1 cellular context compared by ENCODE assay signal in the genomic region with DNA sequence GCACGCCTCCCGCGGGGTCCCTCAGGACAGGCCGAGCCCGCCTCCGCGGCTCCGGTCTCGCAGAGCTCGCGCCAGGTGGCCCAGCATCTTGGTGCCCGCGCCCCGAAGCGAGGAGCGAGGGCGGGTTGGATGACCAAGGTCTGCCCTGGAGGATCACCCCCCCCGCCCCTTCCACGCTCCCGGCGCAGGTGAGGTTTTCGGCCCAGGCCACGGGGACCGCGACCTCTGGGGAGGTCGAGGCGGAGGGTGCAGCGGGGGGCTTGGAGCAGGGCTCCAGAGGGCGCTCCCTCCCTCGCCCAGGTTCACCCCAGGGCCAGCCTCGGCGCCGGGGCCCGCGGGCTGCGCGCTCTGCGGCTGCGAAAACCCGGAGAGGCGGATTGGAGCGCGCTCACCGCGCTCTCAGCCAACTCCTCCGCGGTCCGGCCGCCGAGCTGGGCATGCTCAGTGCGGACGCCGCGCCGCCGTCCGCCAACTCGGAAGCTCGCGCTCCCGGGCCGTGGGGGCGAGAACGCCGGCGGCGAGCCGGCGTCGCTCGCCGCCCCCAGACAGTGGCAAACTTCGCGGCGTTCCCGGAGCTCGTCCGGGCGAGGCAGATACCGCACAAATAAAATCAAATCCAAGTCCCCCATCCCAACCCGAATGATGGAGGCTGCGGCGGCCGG.
TF ChIP-seq lines count a peak whose summit lies in the region.

A gene with protein sequence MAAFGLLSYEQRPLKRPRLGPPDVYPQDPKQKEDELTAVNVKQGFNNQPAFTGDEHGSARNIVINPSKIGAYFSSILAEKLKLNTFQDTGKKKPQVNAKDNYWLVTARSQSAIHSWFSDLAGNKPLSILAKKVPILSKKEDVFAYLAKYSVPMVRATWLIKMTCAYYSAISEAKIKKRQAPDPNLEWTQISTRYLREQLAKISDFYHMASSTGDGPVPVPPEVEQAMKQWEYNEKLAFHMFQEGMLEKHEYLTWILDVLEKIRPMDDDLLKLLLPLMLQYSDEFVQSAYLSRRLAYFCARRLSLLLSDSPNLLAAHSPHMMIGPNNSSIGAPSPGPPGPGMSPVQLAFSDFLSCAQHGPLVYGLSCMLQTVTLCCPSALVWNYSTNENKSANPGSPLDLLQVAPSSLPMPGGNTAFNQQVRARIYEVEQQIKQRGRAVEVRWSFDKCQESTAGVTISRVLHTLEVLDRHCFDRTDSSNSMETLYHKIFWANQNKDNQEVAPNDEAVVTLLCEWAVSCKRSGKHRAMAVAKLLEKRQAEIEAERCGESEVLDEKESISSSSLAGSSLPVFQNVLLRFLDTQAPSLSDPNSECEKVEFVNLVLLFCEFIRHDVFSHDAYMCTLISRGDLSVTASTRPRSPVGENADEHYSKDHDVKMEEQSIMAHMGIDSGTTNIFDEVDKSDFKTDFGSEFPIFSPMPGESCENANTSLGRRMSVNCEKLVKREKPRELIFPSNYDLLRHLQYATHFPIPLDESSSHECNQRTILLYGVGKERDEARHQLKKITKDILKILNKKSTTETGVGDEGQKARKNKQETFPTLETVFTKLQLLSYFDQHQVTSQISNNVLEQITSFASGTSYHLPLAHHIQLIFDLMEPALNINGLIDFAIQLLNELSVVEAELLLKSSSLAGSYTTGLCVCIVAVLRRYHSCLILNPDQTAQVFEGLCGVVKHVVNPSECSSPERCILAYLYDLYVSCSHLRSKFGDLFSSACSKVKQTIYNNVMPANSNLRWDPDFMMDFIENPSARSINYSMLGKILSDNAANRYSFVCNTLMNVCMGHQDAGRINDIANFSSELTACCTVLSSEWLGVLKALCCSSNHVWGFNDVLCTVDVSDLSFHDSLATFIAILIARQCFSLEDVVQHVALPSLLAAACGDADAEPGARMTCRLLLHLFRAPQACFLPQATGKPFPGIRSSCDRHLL (N-terminal part only) (plus strand): TSS at position 438 of the 662 bp plus-strand sequence. CDS start 1,263 bp downstream, outside the sequence.

TF ChIP-seq in HepG2, 621 proteins besides CTCF, POLR2A, EP300 and RAD21 (continued from another document and continues in another):
- peak; percentile 51; the same call in 1 of the 2 replicates for TF ChIP-seq ZFP91 (CRISPR knock-in tag; IDR thresholded peaks at IDR 0.05; ENCODE audit: borderline replicate concordance)
- TF ChIP-seq ZNF180 (CRISPR knock-in tag; IDR thresholded peaks at IDR 0.05; ENCODE audit: borderline replicate concordance, low read depth), result no peak
- TF ChIP-seq ZNF121 (CRISPR knock-in tag; IDR thresholded peaks at IDR 0.05), result no peak
- TF ChIP-seq, protein P1, sequence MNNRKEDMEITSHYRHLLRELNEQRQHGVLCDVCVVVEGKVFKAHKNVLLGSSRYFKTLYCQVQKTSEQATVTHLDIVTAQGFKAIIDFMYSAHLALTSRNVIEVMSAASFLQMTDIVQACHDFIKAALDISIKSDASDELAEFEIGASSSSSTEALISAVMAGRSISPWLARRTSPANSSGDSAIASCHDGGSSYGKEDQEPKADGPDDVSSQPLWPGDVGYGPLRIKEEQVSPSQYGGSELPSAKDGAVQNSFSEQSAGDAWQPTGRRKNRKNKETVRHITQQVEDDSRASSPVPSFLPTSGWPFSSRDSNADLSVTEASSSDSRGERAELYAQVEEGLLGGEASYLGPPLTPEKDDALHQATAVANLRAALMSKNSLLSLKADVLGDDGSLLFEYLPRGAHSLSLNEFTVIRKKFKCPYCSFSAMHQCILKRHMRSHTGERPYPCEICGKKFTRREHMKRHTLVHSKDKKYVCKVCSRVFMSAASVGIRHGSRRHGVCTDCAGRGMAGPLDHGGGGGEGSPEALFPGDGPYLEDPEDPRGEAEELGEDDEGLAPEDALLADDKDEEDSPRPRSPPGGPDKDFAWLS (CRISPR knock-in tag; IDR thresholded peaks at IDR 0.05; ENCODE audit: borderline replicate concordance), result no peak
- no peak for TF ChIP-seq MEIS2 (CRISPR knock-in tag; IDR thresholded peaks at IDR 0.05)
- no peak for TF ChIP-seq ZNF484 (CRISPR knock-in tag; IDR thresholded peaks at IDR 0.05; ENCODE audit: borderline replicate concordance, low read depth)
- no peak for TF ChIP-seq HCFC1 (IDR thresholded peaks at IDR 0.05; ENCODE audit: low read depth, low read length)
- TF ChIP-seq ARNT2 (CRISPR knock-in tag; IDR thresholded peaks at IDR 0.05; ENCODE audit: low read depth), result peak; percentile 54; the same call in 1 of the 2 replicates
- no peak for TF ChIP-seq SRF (IDR thresholded peaks at IDR 0.05; ENCODE audit: low read depth, low read length)
- TF ChIP-seq ZNF24 (IDR thresholded peaks at IDR 0.05), result no peak
- no peak for TF ChIP-seq ZNF230 (CRISPR knock-in tag; IDR thresholded peaks at IDR 0.05)
- TF ChIP-seq ZNF773 (CRISPR knock-in tag; IDR thresholded peaks at IDR 0.05; ENCODE audit: borderline replicate concordance), result no peak
- TF ChIP-seq, protein P2, sequence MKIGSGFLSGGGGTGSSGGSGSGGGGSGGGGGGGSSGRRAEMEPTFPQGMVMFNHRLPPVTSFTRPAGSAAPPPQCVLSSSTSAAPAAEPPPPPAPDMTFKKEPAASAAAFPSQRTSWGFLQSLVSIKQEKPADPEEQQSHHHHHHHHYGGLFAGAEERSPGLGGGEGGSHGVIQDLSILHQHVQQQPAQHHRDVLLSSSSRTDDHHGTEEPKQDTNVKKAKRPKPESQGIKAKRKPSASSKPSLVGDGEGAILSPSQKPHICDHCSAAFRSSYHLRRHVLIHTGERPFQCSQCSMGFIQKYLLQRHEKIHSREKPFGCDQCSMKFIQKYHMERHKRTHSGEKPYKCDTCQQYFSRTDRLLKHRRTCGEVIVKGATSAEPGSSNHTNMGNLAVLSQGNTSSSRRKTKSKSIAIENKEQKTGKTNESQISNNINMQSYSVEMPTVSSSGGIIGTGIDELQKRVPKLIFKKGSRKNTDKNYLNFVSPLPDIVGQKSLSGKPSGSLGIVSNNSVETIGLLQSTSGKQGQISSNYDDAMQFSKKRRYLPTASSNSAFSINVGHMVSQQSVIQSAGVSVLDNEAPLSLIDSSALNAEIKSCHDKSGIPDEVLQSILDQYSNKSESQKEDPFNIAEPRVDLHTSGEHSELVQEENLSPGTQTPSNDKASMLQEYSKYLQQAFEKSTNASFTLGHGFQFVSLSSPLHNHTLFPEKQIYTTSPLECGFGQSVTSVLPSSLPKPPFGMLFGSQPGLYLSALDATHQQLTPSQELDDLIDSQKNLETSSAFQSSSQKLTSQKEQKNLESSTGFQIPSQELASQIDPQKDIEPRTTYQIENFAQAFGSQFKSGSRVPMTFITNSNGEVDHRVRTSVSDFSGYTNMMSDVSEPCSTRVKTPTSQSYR (CRISPR knock-in tag; IDR thresholded peaks at IDR 0.05; ENCODE audit: borderline replicate concordance), result no peak
- no peak for TF ChIP-seq ZNF784 (CRISPR knock-in tag; IDR thresholded peaks at IDR 0.05; ENCODE audit: borderline replicate concordance)
- no peak for TF ChIP-seq ZNF326 (CRISPR knock-in tag; IDR thresholded peaks at IDR 0.05; ENCODE audit: borderline replicate concordance)
- TF ChIP-seq GLI4 (CRISPR knock-in tag; IDR thresholded peaks at IDR 0.05; ENCODE audit: borderline replicate concordance), result no peak
- TF ChIP-seq SETDB1 (CRISPR knock-in tag; IDR thresholded peaks at IDR 0.05; ENCODE audit: borderline replicate concordance), result no peak
- peak; percentile 57; the same call in 1 of the 2 replicates for TF ChIP-seq IRF9 (CRISPR knock-in tag; IDR thresholded peaks at IDR 0.05; ENCODE audit: borderline replicate concordance)
- TF ChIP-seq, protein P3, sequence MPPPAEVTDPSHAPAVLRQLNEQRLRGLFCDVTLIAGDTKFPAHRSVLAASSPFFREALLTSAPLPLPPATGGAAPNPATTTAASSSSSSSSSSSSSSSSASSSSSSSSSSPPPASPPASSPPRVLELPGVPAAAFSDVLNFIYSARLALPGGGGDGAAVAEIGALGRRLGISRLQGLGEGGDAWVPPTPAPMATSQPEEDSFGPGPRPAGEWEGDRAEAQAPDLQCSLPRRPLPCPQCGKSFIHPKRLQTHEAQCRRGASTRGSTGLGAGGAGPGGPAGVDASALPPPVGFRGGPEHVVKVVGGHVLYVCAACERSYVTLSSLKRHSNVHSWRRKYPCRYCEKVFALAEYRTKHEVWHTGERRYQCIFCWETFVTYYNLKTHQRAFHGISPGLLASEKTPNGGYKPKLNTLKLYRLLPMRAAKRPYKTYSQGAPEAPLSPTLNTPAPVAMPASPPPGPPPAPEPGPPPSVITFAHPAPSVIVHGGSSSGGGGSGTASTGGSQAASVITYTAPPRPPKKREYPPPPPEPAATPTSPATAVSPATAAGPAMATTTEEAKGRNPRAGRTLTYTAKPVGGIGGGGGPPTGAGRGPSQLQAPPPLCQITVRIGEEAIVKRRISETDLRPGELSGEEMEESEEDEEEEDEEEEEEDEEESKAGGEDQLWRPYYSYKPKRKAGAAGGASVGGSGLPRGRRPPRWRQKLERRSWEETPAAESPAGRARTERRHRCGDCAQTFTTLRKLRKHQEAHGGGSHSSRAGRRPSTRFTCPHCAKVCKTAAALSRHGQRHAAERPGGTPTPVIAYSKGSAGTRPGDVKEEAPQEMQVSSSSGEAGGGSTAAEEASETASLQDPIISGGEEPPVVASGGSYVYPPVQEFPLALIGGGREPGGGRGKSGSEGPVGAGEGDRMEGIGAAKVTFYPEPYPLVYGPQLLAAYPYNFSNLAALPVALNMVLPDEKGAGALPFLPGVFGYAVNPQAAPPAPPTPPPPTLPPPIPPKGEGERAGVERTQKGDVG (CRISPR knock-in tag; IDR thresholded peaks at IDR 0.05; ENCODE audit: borderline replicate concordance), result 0 out of 2 replicates have a peak, but pooled peaks have one; percentile 40
- TF ChIP-seq ZNF547 (CRISPR knock-in tag; IDR thresholded peaks at IDR 0.05), result no peak
- TF ChIP-seq PHF20 (CRISPR knock-in tag; IDR thresholded peaks at IDR 0.05), result no peak
- TF ChIP-seq RNF219 (CRISPR knock-in tag; IDR thresholded peaks at IDR 0.05), result no peak
- TF ChIP-seq NFYC (CRISPR knock-in tag; IDR thresholded peaks at IDR 0.05), result no peak
- no peak; the same call in 1 of the 2 replicates for TF ChIP-seq SMAD1 (CRISPR knock-in tag; IDR thresholded peaks at IDR 0.05; ENCODE audit: borderline replicate concordance, low read depth)
- TF ChIP-seq TERF1 (CRISPR knock-in tag; IDR thresholded peaks at IDR 0.05), result no peak
- TF ChIP-seq KAT7 (CRISPR knock-in tag; IDR thresholded peaks at IDR 0.05; ENCODE audit: borderline replicate concordance), result no peak
- peak; percentile 19 for TF ChIP-seq ZNF883 (CRISPR knock-in tag; IDR thresholded peaks at IDR 0.05; ENCODE audit: not compliant biosample characterization)
- TF ChIP-seq MED1 (CRISPR knock-in tag; IDR thresholded peaks at IDR 0.05), result no peak
- TF ChIP-seq SP2 (CRISPR knock-in tag; IDR thresholded peaks at IDR 0.05), result no peak
- TF ChIP-seq ZNF674 (CRISPR knock-in tag; IDR thresholded peaks at IDR 0.05; ENCODE audit: low read depth), result no peak
